1 cellular context compared by ENCODE assay signal in genomic region chr14:99475179-99475578, GRCh38.
A peak's percentile ranks its signal among the peaks of the same experiment; 100 is the strongest.
TF ChIP-seq lines count a peak whose summit lies in the region.

No MANE protein-coding gene starts in this region.

TF ChIP-seq in K562, 482 proteins besides CTCF, POLR2A, EP300 and RAD21:
- no peak for TF ChIP-seq NFRKB (IDR thresholded peaks at IDR 0.05; ENCODE audit: low read depth)
- no peak for TF ChIP-seq GABPB2 (CRISPR knock-in tag; conservative IDR thresholded peaks at IDR 0.05)
- TF ChIP-seq GATA2 (CRISPR knock-in tag; IDR thresholded peaks at IDR 0.05) = no peak
- TF ChIP-seq ZNF431 (CRISPR knock-in tag; IDR thresholded peaks at IDR 0.05) = no peak
- no peak for TF ChIP-seq ZNF197 (CRISPR knock-in tag; IDR thresholded peaks at IDR 0.05; ENCODE audit: low read depth)
- TF ChIP-seq FOXK2 (conservative IDR thresholded peaks at IDR 0.05 in 1 of 2, IDR thresholded peaks at IDR 0.05 in 1 of 2; ENCODE audit: low read depth in 2 of 2) = no peak
- no peak for TF ChIP-seq MAFG (tag; conservative IDR thresholded peaks at IDR 0.05)
- TF ChIP-seq CHAMP1 (IDR thresholded peaks at IDR 0.05) = no peak
- TF ChIP-seq LARP7 (IDR thresholded peaks at IDR 0.05) = no peak
- TF ChIP-seq CXXC5 (CRISPR knock-in tag; IDR thresholded peaks at IDR 0.05) = 0 out of 2 replicates have a peak, but pooled peaks have one; percentile 3
- no peak for TF ChIP-seq ETS2 (tag; IDR thresholded peaks at IDR 0.05; ENCODE audit: borderline replicate concordance, poor library complexity, severe bottlenecking)
- TF ChIP-seq PHF21A (IDR thresholded peaks at IDR 0.05; ENCODE audit: borderline replicate concordance, low read depth) = no peak
- no peak for TF ChIP-seq ZNF324 (CRISPR knock-in tag; IDR thresholded peaks at IDR 0.05)
- TF ChIP-seq MBD1 (CRISPR knock-in tag; IDR thresholded peaks at IDR 0.05) = no peak
- TF ChIP-seq ZNF766 (CRISPR knock-in tag; conservative IDR thresholded peaks at IDR 0.05) = no peak
- TF ChIP-seq ZNF140 (CRISPR knock-in tag; IDR thresholded peaks at IDR 0.05) = no peak
- no peak for TF ChIP-seq SMARCE1 (IDR thresholded peaks at IDR 0.05)
- TF ChIP-seq CTCFL (IDR thresholded peaks at IDR 0.05; ENCODE audit: borderline replicate concordance, insufficient read depth, low read depth, low read length, poor library complexity, severe bottlenecking) = no peak
- TF ChIP-seq IRF9 (tag; IDR thresholded peaks at IDR 0.05) = no peak
- TF ChIP-seq BHLHE40 (IDR thresholded peaks at IDR 0.05; ENCODE audit: low read length) = 0 out of 2 replicates have a peak, but pooled peaks have one; percentile 42
- TF ChIP-seq MGA (IDR thresholded peaks at IDR 0.05) = no peak
- no peak for TF ChIP-seq ZFP91 (CRISPR knock-in tag; IDR thresholded peaks at IDR 0.05)
- peak; percentile 25 for TF ChIP-seq ETV1 (tag; conservative IDR thresholded peaks at IDR 0.05; ENCODE audit: low read depth)
TF ChIP-seq in K562: peak in this region for 3.
